In the genomic region with DNA sequence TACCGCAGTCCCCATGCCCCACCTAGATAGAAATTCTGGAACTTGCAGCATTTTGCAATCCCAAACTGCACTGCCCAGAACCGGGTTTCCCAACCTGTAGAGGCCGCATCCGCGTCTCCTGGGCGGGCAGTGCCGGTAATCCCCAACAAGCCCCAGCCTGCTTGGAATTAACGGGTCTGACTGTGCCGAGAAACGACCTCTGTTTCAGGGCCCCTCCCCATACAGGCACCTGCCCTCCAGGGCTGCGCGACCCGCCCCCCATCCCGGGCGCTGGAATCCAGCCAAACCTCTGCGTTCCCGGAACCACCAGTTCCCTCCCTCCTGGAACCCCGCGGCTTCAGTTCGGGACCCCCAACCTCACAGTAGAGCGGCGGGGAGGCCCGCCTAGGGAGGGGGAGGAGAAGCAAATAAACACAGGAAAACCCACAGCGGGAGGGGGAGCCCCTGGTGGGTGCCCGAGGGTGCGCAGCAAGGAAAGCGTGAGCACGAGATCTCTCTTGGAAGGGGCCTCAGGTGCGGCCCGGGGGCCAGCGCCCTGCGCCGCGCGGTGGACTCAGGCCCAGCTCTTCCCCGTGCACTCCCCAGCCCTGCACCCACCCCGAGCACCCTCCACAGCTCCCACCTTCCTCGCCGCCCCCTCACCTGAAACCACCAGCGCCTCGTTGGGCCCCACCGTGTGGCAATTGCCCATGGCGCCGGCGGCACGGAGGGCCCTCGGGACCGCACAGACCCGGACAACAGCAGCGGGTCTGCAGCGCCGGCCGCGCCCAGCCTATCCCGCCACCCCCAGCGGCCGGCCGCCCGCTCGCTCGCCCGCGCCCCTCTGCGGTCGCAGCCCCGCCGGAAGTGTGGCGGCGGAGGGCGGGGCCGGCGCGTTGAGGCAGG, we compare ENCODE assay signal across 8 cellular contexts. TPM values are rescaled to one million over a fixed set of nuclear protein-coding genes. Genes with fewer than 3 reads are reported as not detected.
A peak's percentile ranks its signal among the peaks of the same experiment; 100 is the strongest.
DNase-seq lines count a peak whose midpoint lies in the region; ATAC-seq and TF ChIP-seq lines count a peak whose summit lies in the region.

FLOT2 (minus strand) TSS at position 850 of the 885 bp plus-strand sequence; CDS start at position 691, 159 bp downstream.

- DNase-seq in AG08396 (ENCODE audit: low spot score) (peak; percentile 69), GM20000 (ENCODE audit: low spot score) (peak; percentile 67), NCI-H460 (ENCODE audit: extremely low read depth, low read depth) (peak; percentile 13), dermis microvascular lymphatic vessel endothelial cell (ENCODE audit: low read depth in 2 of 2) (peak in 1 of 2 donors; percentile 52), lower lobe of right lung (peak; percentile 84)
- peak; percentile 40 to 53 for DNase-seq in activated CD4-positive, alpha-beta T cell treated with anti-CD3 and anti-CD28 coated beads, Interleukin-2, amount 50 U/mL, for 24 hours (ENCODE audit: low read depth in 1 of 2, low spot score in 1 of 2)
- DNase-seq in stimulated activated CD4-positive, alpha-beta T cell treated with anti-CD3 and anti-CD28 coated beads, TNF-alpha, amount 100 ng/mL, for 48 hours (ENCODE audit: low read depth in 3 of 3) = peak; percentile 27 to 51 (median 44)

- peak; percentile 82 to 89 for ATAC-seq in lower lobe of right lung
- ATAC-seq in HG02623 (IDR thresholded peaks at IDR 0.05; ENCODE audit: unreplicated experiment) = no peak

- H3K4me1 ChIP-seq in lower lobe of right lung = peaks cover 68% of the 10 kb centered on the region

- H3K27me3 ChIP-seq in lower lobe of right lung (ENCODE audit: low read depth) = no peaks in the 10 kb centered on the region

- peak within 1 kb of the TSS; percentile 97 for H3K27ac ChIP-seq in lower lobe of right lung

- H3K4me3 ChIP-seq in lower lobe of right lung = peak within 1 kb of the TSS; percentile 94

- peaks cover under 1% of the 10 kb centered on the region for H3K36me3 ChIP-seq in lower lobe of right lung

- TF ChIP-seq CTCF in GM20000 (IDR thresholded peaks at IDR 0.05; ENCODE audit: extremely low read depth, missing control alignments) (no peak), lower lobe of right lung (IDR thresholded peaks at IDR 0.05) (peak; percentile 26)

- H3K9me3 ChIP-seq in lower lobe of right lung = no peaks in the 10 kb centered on the region

- intact Hi-C loops in lower lobe of right lung (cut with DNase I) = no loop called here

RNA-seq across cellular contexts. Expression of gene FLOT2, which starts in this region (rescaled TPM):
- 29.2 and 30.7 TPM in 2 replicates for total RNA-seq in NCI-H460 (2014; rRNA removed; shearing (Covaris generic))
- 30.0 and 31.0 TPM in 2 replicates for polyA plus RNA-seq in NCI-H460 (2014; cell fraction: nucleus; rRNA removed)
- total RNA-seq in dermis microvascular lymphatic vessel endothelial cell (89.9 and 119 TPM in 2 replicates), lower lobe of right lung (170 TPM)
